25 cellular contexts compared by ENCODE assay signal in the genomic region with DNA sequence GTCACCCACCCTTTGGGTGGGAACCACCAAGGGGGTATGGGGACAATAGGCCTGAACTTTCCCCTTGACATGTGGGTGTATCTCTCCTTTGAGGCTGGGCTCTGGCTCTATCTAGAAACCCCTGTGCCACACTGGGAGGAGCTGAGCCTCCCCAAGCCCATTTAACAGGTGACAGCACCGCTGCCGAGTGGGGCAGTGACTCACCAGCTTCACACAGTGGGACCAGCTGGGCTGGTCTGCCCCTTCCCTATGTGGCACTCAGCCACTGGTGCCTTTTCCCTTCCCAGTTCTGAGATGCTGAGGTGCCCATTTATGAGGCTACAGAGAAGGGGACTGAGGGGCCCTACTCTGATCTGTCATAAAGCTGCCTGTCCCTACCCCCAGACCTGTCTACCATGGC. TPM values are rescaled to one million over a fixed set of nuclear protein-coding genes. Genes with fewer than 3 reads are reported as not detected.
A peak's percentile ranks its signal among the peaks of the same experiment; 100 is the strongest.
DNase-seq lines count a peak whose midpoint lies in the region; ATAC-seq and TF ChIP-seq lines count a peak whose summit lies in the region.
"Had no signal": no experiment of that assay in that cellular context is flagged by ENCODE, and none has a peak within 500 bp of the region (broad histone marks: within the 10 kb centered on the region; RNA-seq: fewer than 3 reads in every experiment).

No MANE protein-coding gene starts in this region.

- POLR2A ChIA-PET in activated CD8-positive, alpha-beta T cell treated with anti-CD3 and anti-CD28 coated beads for 36 hours (lab: Charles Lee): interaction anchor here (1.1 to 1.7 kb wide), 4 partner anchors 11 to 125 kb away, joined by 3 to 7 read pairs (median 4); no protein-coding TSS in a partner anchor
- POLR2A ChIA-PET in OCI-LY7 (lab: Charles Lee): no interaction called here

- H3K4me1 ChIP-seq in CD4-positive, CD25-positive, alpha-beta regulatory T cell (ENCODE audit: control insufficient read depth, insufficient read depth, low read length, poor library complexity, severe bottlenecking): peaks cover 92% of the 10 kb centered on the region
- peaks cover 36% of the 10 kb centered on the region for H3K4me1 ChIP-seq in OCI-LY7 (ENCODE audit: insufficient read depth, low read length, poor library complexity, severe bottlenecking)

- H3K27ac ChIP-seq in CD4-positive, CD25-positive, alpha-beta regulatory T cell (ENCODE audit: insufficient read depth, low read length, poor library complexity, severe bottlenecking): peak overlapping the region; percentile 53
- no peak overlapping the region for H3K27ac ChIP-seq in OCI-LY7 (ENCODE audit: low read depth, low read length, poor library complexity, severe bottlenecking)
- H3K27ac ChIP-seq: esophagus muscularis mucosa, KMS-11, suprapubic skin had no signal

- H3K36me3 ChIP-seq in CD4-positive, CD25-positive, alpha-beta regulatory T cell (ENCODE audit: control insufficient read depth, insufficient read depth, low read length): peaks cover 17% of the 10 kb centered on the region
- no peaks in the 10 kb centered on the region for H3K36me3 ChIP-seq in OCI-LY7 (ENCODE audit: insufficient read depth, low read length)
- H3K36me3 ChIP-seq: BE2C, esophagus muscularis mucosa, suprapubic skin had no signal

- H3K4me3 ChIP-seq in CD4-positive, CD25-positive, alpha-beta regulatory T cell (ENCODE audit: low read depth, low read length): peak overlapping the region; percentile 15
- H3K4me3 ChIP-seq in OCI-LY7 (ENCODE audit: low read depth, low read length, poor library complexity, severe bottlenecking): no peak overlapping the region
- H3K4me3 ChIP-seq: esophagus muscularis mucosa, skin epidermis, suprapubic skin had no signal

- peak overlapping the region; percentile 41 for H3K4me3 Mint-ChIP-seq in activated CD8-positive, alpha-beta memory T cell treated with anti-CD3 and anti-CD28 coated beads, Interleukin-2, amount 10 ng/mL, durations not matched to agents 7 days and 5 days
- H3K4me3 Mint-ChIP-seq in CD4-positive, CD25-positive, alpha-beta regulatory T cell: peak overlapping the region in 2 of 4 donors; percentile 11 to 79
- H3K4me3 Mint-ChIP-seq in activated CD8-positive, alpha-beta T cell treated with anti-CD3 and anti-CD28 coated beads for 36 hours: peak overlapping the region; percentile 95
- peak overlapping the region; percentile 96 for H3K4me3 Mint-ChIP-seq in natural killer cell
- H3K4me3 Mint-ChIP-seq: endodermal cell, H9, memory B cell, WTC11 had no signal

- H3K9me2 ChIP-seq in OCI-LY7 (ENCODE audit: insufficient read depth, low read length): no peaks in the 10 kb centered on the region

- H4K20me1 ChIP-seq in OCI-LY7 (ENCODE audit: insufficient read depth, low read length): no peaks in the 10 kb centered on the region

- ATAC-seq in activated CD8-positive, alpha-beta memory T cell treated with anti-CD3 and anti-CD28 coated beads, Interleukin-2, amount 10 ng/mL, durations not matched to agents 7 days and 5 days: no peak
- ATAC-seq in CD4-positive, CD25-positive, alpha-beta regulatory T cell (ENCODE audit: low read depth in 2 of 2): no peak
- ATAC-seq in activated CD8-positive, alpha-beta T cell treated with anti-CD3 and anti-CD28 coated beads for 36 hours: no peak
- peak in 1 of 3 donors; percentile 39 for ATAC-seq in natural killer cell
- ATAC-seq: WTC11 had no signal

- no peak overlapping the region for H3K4me2 ChIP-seq in OCI-LY7 (ENCODE audit: low read length)
- H3K4me2 ChIP-seq: KMS-11 had no signal

- no peaks in the 10 kb centered on the region for H3K27me3 Mint-ChIP-seq in activated CD8-positive, alpha-beta memory T cell treated with anti-CD3 and anti-CD28 coated beads, Interleukin-2, amount 10 ng/mL, durations not matched to agents 7 days and 5 days
- no peaks in the 10 kb centered on the region for H3K27me3 Mint-ChIP-seq in CD4-positive, CD25-positive, alpha-beta regulatory T cell
- H3K27me3 Mint-ChIP-seq in activated CD8-positive, alpha-beta T cell treated with anti-CD3 and anti-CD28 coated beads for 36 hours: no peaks in the 10 kb centered on the region
- H3K27me3 Mint-ChIP-seq in natural killer cell (ENCODE audit: low read depth in 2 of 2): no peaks in the 10 kb centered on the region
- H3K27me3 Mint-ChIP-seq: memory B cell had no signal

- CTCF ChIA-PET in activated CD8-positive, alpha-beta memory T cell treated with anti-CD3 and anti-CD28 coated beads, Interleukin-2, amount 10 ng/mL, durations not matched to agents 7 days and 5 days (lab: Charles Lee): interaction anchor here (1.0 to 9.0 kb wide), 3 partner anchors 12 to 27 kb away, joined by 5 to 103 read pairs (median 14); no protein-coding TSS in a partner anchor
- CTCF ChIA-PET in activated CD8-positive, alpha-beta T cell treated with anti-CD3 and anti-CD28 coated beads for 36 hours (lab: Charles Lee): interaction anchor here (1.1 kb wide), 2 partner anchors 11 to 27 kb away, joined by 3 read pairs; no protein-coding TSS in a partner anchor
- CTCF ChIA-PET in OCI-LY7 (lab: Charles Lee; ENCODE audit: unreplicated experiment): no interaction called here

- no peak overlapping the region for H2AFZ ChIP-seq in OCI-LY7 (ENCODE audit: low read length)

- peaks cover 58% of the 10 kb centered on the region for H3K36me3 Mint-ChIP-seq in activated CD8-positive, alpha-beta memory T cell treated with anti-CD3 and anti-CD28 coated beads, Interleukin-2, amount 10 ng/mL, durations not matched to agents 7 days and 5 days
- peaks cover 5% of the 10 kb centered on the region for H3K36me3 Mint-ChIP-seq in CD4-positive, CD25-positive, alpha-beta regulatory T cell
- peaks cover 73% of the 10 kb centered on the region for H3K36me3 Mint-ChIP-seq in activated CD8-positive, alpha-beta T cell treated with anti-CD3 and anti-CD28 coated beads for 36 hours (ENCODE audit: low read depth)
- no peaks in the 10 kb centered on the region for H3K36me3 Mint-ChIP-seq in natural killer cell
- H3K36me3 Mint-ChIP-seq: WTC11 had no signal

- no peaks in the 10 kb centered on the region for H3K9me3 ChIP-seq in CD4-positive, CD25-positive, alpha-beta regulatory T cell (ENCODE audit: control insufficient read depth in 2 of 2, low read length in 2 of 2)
- no peaks in the 10 kb centered on the region for H3K9me3 ChIP-seq in OCI-LY7 (ENCODE audit: low read length)
- H3K9me3 ChIP-seq: BE2C, esophagus muscularis mucosa, suprapubic skin had no signal

- peak overlapping the region; percentile 98 for H3K27ac Mint-ChIP-seq in activated CD8-positive, alpha-beta memory T cell treated with anti-CD3 and anti-CD28 coated beads, Interleukin-2, amount 10 ng/mL, durations not matched to agents 7 days and 5 days
- peak overlapping the region in 1 of 3 donors; percentile 47 for H3K27ac Mint-ChIP-seq in CD4-positive, CD25-positive, alpha-beta regulatory T cell
- H3K27ac Mint-ChIP-seq in activated CD8-positive, alpha-beta T cell treated with anti-CD3 and anti-CD28 coated beads for 36 hours: peak overlapping the region; percentile 28
- peak overlapping the region; percentile 92 to 95 for H3K27ac Mint-ChIP-seq in natural killer cell
- H3K27ac Mint-ChIP-seq: endodermal cell, H9, memory B cell, WTC11 had no signal

- no TSS peak for BruUV-seq in OCI-LY7 (replicated peaks; lab: Mats Ljungman, UMichigan)

- no peaks in the 10 kb centered on the region for H3K27me3 ChIP-seq in CD4-positive, CD25-positive, alpha-beta regulatory T cell (ENCODE audit: control insufficient read depth, insufficient read depth, low read length)
- H3K27me3 ChIP-seq: BE2C, esophagus muscularis mucosa, suprapubic skin had no signal

- intact Hi-C loops in activated CD8-positive, alpha-beta T cell treated with anti-CD3 and anti-CD28 coated beads for 36 hours (cut with micrococcal nuclease): no loop called here
- intact Hi-C loops in natural killer cell (cut with micrococcal nuclease): no loop called here
- intact Hi-C loops in OCI-LY7 (cut with micrococcal nuclease; ENCODE audit: unreplicated experiment): loop anchor here (10.0 kb wide), 1 partner anchor 95 kb away; a partner anchor contains a TSS

- no peaks in the 10 kb centered on the region for H3K79me2 ChIP-seq in OCI-LY7 (ENCODE audit: insufficient read depth, low read depth, low read length)

- no peaks in the 10 kb centered on the region for H3K9me3 Mint-ChIP-seq in activated CD8-positive, alpha-beta memory T cell treated with anti-CD3 and anti-CD28 coated beads, Interleukin-2, amount 10 ng/mL, durations not matched to agents 7 days and 5 days (ENCODE audit: low read depth)
- H3K9me3 Mint-ChIP-seq in CD4-positive, CD25-positive, alpha-beta regulatory T cell: peaks cover 0 to 3% (median 0%) of the 10 kb centered on the region in 7 donors
- peaks cover 4% of the 10 kb centered on the region for H3K9me3 Mint-ChIP-seq in activated CD8-positive, alpha-beta T cell treated with anti-CD3 and anti-CD28 coated beads for 36 hours
- H3K9me3 Mint-ChIP-seq in natural killer cell: no peaks in the 10 kb centered on the region
- H3K9me3 Mint-ChIP-seq: endodermal cell, H9, memory B cell had no signal

- H3K4me1 Mint-ChIP-seq in activated CD8-positive, alpha-beta memory T cell treated with anti-CD3 and anti-CD28 coated beads, Interleukin-2, amount 10 ng/mL, durations not matched to agents 7 days and 5 days: peaks cover 79% of the 10 kb centered on the region
- H3K4me1 Mint-ChIP-seq in CD4-positive, CD25-positive, alpha-beta regulatory T cell: peaks cover 22 to 90% (median 55%) of the 10 kb centered on the region in 4 donors
- H3K4me1 Mint-ChIP-seq in activated CD8-positive, alpha-beta T cell treated with anti-CD3 and anti-CD28 coated beads for 36 hours (ENCODE audit: low read depth): peaks cover 76% of the 10 kb centered on the region
- H3K4me1 Mint-ChIP-seq in natural killer cell: peaks cover 87 to 94% of the 10 kb centered on the region in 2 donors
- H3K4me1 Mint-ChIP-seq: endodermal cell, H9, WTC11 had no signal

- no peak for DNase-seq in activated CD8-positive, alpha-beta memory T cell treated with anti-CD3 and anti-CD28 coated beads, Interleukin-2, amount 10 ng/mL, durations not matched to agents 7 days and 5 days
- DNase-seq in activated CD8-positive, alpha-beta memory T cell treated with anti-CD3 and anti-CD28 coated beads for 24 hours: no peak
- DNase-seq in CD4-positive, CD25-positive, alpha-beta regulatory T cell: no peak
- peak; percentile 47 for DNase-seq in activated CD8-positive, alpha-beta T cell treated with anti-CD3 and anti-CD28 coated beads for 36 hours
- DNase-seq in natural killer cell: no peak
- no peak for DNase-seq in HUDEP-2 (lab: John Stamatoyannopoulos, UW; ENCODE audit: unreplicated experiment in 76 of 76)
- DNase-seq in OCI-M2 (lab: John Stamatoyannopoulos, UW; ENCODE audit: unreplicated experiment): no peak
- no peak for DNase-seq in OCI-LY7 (ENCODE audit: low spot score)
- DNase-seq: activated CD4-positive, alpha-beta T cell treated with anti-CD3 and anti-CD28 coated beads, Interleukin-2, amount 50 U/mL, for 4 hours; BE2C; endodermal cell; foreskin melanocyte; H9; NCI-H1694 treated with DMSO at 0.1 percent for 48 hours; NCI-H2171 treated with DMSO at 0.1 percent for 48 hours; NCI-H524 treated with DMSO at 0.1 percent for 48 hours; nucleus accumbens; T-helper 9 cell had no signal

- no peak for TF ChIP-seq CTCF in activated CD8-positive, alpha-beta T cell treated with anti-CD3 and anti-CD28 coated beads for 36 hours (IDR thresholded peaks at IDR 0.05)
- no peak for TF ChIP-seq CTCF in natural killer cell (IDR thresholded peaks at IDR 0.05)
- no peak for TF ChIP-seq CTCF in OCI-LY7 (conservative IDR thresholded peaks at IDR 0.05; ENCODE audit: low read length)

RNA-seq across cellular contexts. Expression of a gene that starts 5.1 kb away (rescaled TPM):
- 100 to 1,000 TPM; 157 to 255 TPM for total RNA-seq in activated CD8-positive, alpha-beta memory T cell treated with anti-CD3 and anti-CD28 coated beads, Interleukin-2, amount 10 ng/mL, durations not matched to agents 7 days and 5 days
- 169 TPM for total RNA-seq in CD4-positive, CD25-positive, alpha-beta regulatory T cell
- 10 to 100 TPM; 41.3 to 69.2 (median 45.7) TPM for polyA plus RNA-seq in CD4-positive, CD25-positive, alpha-beta regulatory T cell
- total RNA-seq in activated CD8-positive, alpha-beta T cell treated with anti-CD3 and anti-CD28 coated beads for 36 hours: 100 to 1,000 TPM; 113 to 121 TPM
- total RNA-seq in natural killer cell: 100 to 1,000 TPM; 218 to 316 (median 228) TPM
- 1.5 and 1.8 TPM in 2 replicates for total RNA-seq in OCI-LY7 (2014; rRNA removed; shearing (Covaris generic))
- 23.6 and 27.4 TPM in 2 replicates for total RNA-seq in OCI-LY7 (2022)
- total RNA-seq: A673 had no signal
